ENCODE assay signal across 8 cellular contexts in the genomic region with DNA sequence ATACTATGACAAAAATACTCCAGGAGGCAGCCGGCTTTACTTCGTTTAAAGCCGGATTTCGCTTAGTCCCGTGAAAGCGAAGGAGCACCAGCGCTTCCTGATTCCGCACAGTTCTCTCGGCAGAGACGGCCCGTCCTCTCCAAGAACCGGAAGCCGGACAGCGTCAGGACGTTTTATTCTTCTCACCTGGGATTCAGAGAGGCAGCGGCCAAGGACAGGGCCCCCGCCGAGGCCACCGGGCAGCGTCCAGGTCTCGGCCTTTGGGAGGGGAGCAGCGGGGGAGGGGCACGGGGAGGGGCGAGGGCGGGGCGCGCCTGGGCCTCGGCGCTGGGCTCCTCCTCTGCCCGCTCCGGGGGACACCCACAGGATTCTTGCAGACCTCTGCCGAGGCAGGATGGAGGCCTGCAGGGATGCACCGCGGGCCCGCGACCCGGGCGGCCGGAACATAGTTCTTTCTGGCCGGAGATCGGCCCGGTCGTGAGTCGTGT. TPM values are rescaled to one million over a fixed set of nuclear protein-coding genes. Genes with fewer than 3 reads are reported as not detected.
DNase-seq lines count a peak whose midpoint lies in the region; ATAC-seq and TF ChIP-seq lines count a peak whose summit lies in the region.

No MANE protein-coding gene starts in this region.

- H3K4me1 Mint-ChIP-seq in activated CD8-positive, alpha-beta memory T cell treated with anti-CD3 and anti-CD28 coated beads, Interleukin-2, amount 10 ng/mL, durations not matched to agents 7 days and 5 days: peaks cover 64% of the 10 kb centered on the region
- peaks cover 58% of the 10 kb centered on the region for H3K4me1 Mint-ChIP-seq in endothelial cell (ENCODE audit: unreplicated experiment)

- H3K36me3 Mint-ChIP-seq in activated CD8-positive, alpha-beta memory T cell treated with anti-CD3 and anti-CD28 coated beads, Interleukin-2, amount 10 ng/mL, durations not matched to agents 7 days and 5 days: peaks cover 7% of the 10 kb centered on the region
- peaks cover 11% of the 10 kb centered on the region for H3K36me3 Mint-ChIP-seq in endothelial cell (ENCODE audit: low read depth, unreplicated experiment)

- ATAC-seq in activated CD8-positive, alpha-beta memory T cell treated with anti-CD3 and anti-CD28 coated beads, Interleukin-2, amount 10 ng/mL, durations not matched to agents 7 days and 5 days: peak; percentile 56
- no peak for ATAC-seq in HG03095 (IDR thresholded peaks at IDR 0.05; ENCODE audit: unreplicated experiment)

- no peaks in the 10 kb centered on the region for H3K27me3 Mint-ChIP-seq in activated CD8-positive, alpha-beta memory T cell treated with anti-CD3 and anti-CD28 coated beads, Interleukin-2, amount 10 ng/mL, durations not matched to agents 7 days and 5 days
- H3K27me3 Mint-ChIP-seq in endothelial cell (ENCODE audit: unreplicated experiment): peaks cover 16% of the 10 kb centered on the region

- no peaks in the 10 kb centered on the region for H3K9me3 Mint-ChIP-seq in activated CD8-positive, alpha-beta memory T cell treated with anti-CD3 and anti-CD28 coated beads, Interleukin-2, amount 10 ng/mL, durations not matched to agents 7 days and 5 days (ENCODE audit: low read depth)
- no peaks in the 10 kb centered on the region for H3K9me3 Mint-ChIP-seq in endothelial cell (ENCODE audit: unreplicated experiment)

- H3K4me3 Mint-ChIP-seq in activated CD8-positive, alpha-beta memory T cell treated with anti-CD3 and anti-CD28 coated beads, Interleukin-2, amount 10 ng/mL, durations not matched to agents 7 days and 5 days: peak overlapping the region; percentile 85
- peak overlapping the region; percentile 92 for H3K4me3 Mint-ChIP-seq in endothelial cell (ENCODE audit: unreplicated experiment)

- no peaks in the 10 kb centered on the region for H3K27me3 ChIP-seq in HUES48 (ENCODE audit: control insufficient read depth, insufficient read depth, low read length)
- H3K27me3 ChIP-seq in subcutaneous abdominal adipose tissue (ENCODE audit: control insufficient read depth in 5 of 5, insufficient read depth in 4 of 5, low read length in 5 of 5): no peaks in the 10 kb centered on the region

- H3K4me3 ChIP-seq in AG09309 (ENCODE audit: control insufficient read depth, low read depth, low read length) (peak overlapping the region; percentile 45), HUES48 (ENCODE audit: low read depth, low read length) (peak overlapping the region; percentile 93), subcutaneous abdominal adipose tissue (ENCODE audit: low read depth in 1 of 5, low read length in 5 of 5) (peak overlapping the region; percentile 65 to 77 (median 71))

- TF ChIP-seq CTCF in AG09309 (IDR thresholded peaks at IDR 0.05; ENCODE audit: control insufficient read depth, insufficient read depth, low read depth, low read length, missing control alignments) (no peak), endothelial cell (IDR thresholded peaks at IDR 0.05; ENCODE audit: unreplicated experiment) (no peak)

- H3K27ac ChIP-seq in HUES48 (ENCODE audit: low read depth, low read length): peak overlapping the region; percentile 97
- H3K27ac ChIP-seq in subcutaneous abdominal adipose tissue (ENCODE audit: low read depth, low read length): peak overlapping the region; percentile 78

- peak overlapping the region; percentile 88 for H3K27ac Mint-ChIP-seq in activated CD8-positive, alpha-beta memory T cell treated with anti-CD3 and anti-CD28 coated beads, Interleukin-2, amount 10 ng/mL, durations not matched to agents 7 days and 5 days
- peak overlapping the region; percentile 90 for H3K27ac Mint-ChIP-seq in endothelial cell (ENCODE audit: unreplicated experiment)

- H3K36me3 ChIP-seq in HUES48 (ENCODE audit: control insufficient read depth, insufficient read depth, low read length) (peaks cover 18% of the 10 kb centered on the region), subcutaneous abdominal adipose tissue (ENCODE audit: control insufficient read depth in 5 of 5, insufficient read depth in 5 of 5, low read length in 5 of 5) (peaks cover 0 to 4% (median 2%) of the 10 kb centered on the region in 5 donors)

- no peaks in the 10 kb centered on the region for H3K9me3 ChIP-seq in HUES48 (ENCODE audit: control insufficient read depth, insufficient read depth, low read length)
- no peaks in the 10 kb centered on the region for H3K9me3 ChIP-seq in subcutaneous abdominal adipose tissue (ENCODE audit: control insufficient read depth in 5 of 5, low read length in 5 of 5)

- H3K4me1 ChIP-seq in HUES48 (ENCODE audit: control insufficient read depth, insufficient read depth, low read length) (peaks cover 45% of the 10 kb centered on the region), subcutaneous abdominal adipose tissue (ENCODE audit: control insufficient read depth in 5 of 5, insufficient read depth in 5 of 5, low read length in 5 of 5) (peaks cover 9 to 50% (median 43%) of the 10 kb centered on the region in 5 donors)

- DNase-seq in AG09309 (ENCODE audit: low read depth) (no peak), endothelial cell (ENCODE audit: low spot score) (peak; percentile 80), medulla oblongata (ENCODE audit: extremely low spot score) (peak; percentile 35), DMS153 (lab: John Stamatoyannopoulos, UW) (no peak)
- peak; percentile 74 for DNase-seq in activated CD8-positive, alpha-beta memory T cell treated with anti-CD3 and anti-CD28 coated beads, Interleukin-2, amount 10 ng/mL, durations not matched to agents 7 days and 5 days

- CTCF ChIA-PET in activated CD8-positive, alpha-beta memory T cell treated with anti-CD3 and anti-CD28 coated beads, Interleukin-2, amount 10 ng/mL, durations not matched to agents 7 days and 5 days (lab: Charles Lee): interaction anchor here (1.0 to 18.3 kb wide), 4 partner anchors 7 to 44 kb away, joined by 3 to 268 read pairs (median 28); a partner anchor contains a TSS

- peak overlapping the region; percentile 74 for H3K9ac ChIP-seq in HUES48 (ENCODE audit: low read depth, low read length)
- peak overlapping the region; percentile 44 to 89 (median 82) for H3K9ac ChIP-seq in subcutaneous abdominal adipose tissue (ENCODE audit: low read length in 5 of 5)

RNA-seq across cellular contexts. Expression of a gene that starts 2.8 kb away (rescaled TPM):
- 10 to 100 TPM; 64.6 to 87.0 TPM for total RNA-seq in activated CD8-positive, alpha-beta memory T cell treated with anti-CD3 and anti-CD28 coated beads, Interleukin-2, amount 10 ng/mL, durations not matched to agents 7 days and 5 days
- total RNA-seq in endothelial cell (ENCODE audit: unreplicated experiment): 61.0 TPM

RNA-seq across cellular contexts. Expression of a gene that starts 8.9 kb away (rescaled TPM):
- total RNA-seq in activated CD8-positive, alpha-beta memory T cell treated with anti-CD3 and anti-CD28 coated beads, Interleukin-2, amount 10 ng/mL, durations not matched to agents 7 days and 5 days: 10 to 100 TPM; 29.8 to 36.8 TPM
- 45.0 TPM for total RNA-seq in endothelial cell (ENCODE audit: unreplicated experiment)

RNA-seq across cellular contexts. Expression of a gene that starts 23.4 kb away (rescaled TPM):
- total RNA-seq in activated CD8-positive, alpha-beta memory T cell treated with anti-CD3 and anti-CD28 coated beads, Interleukin-2, amount 10 ng/mL, durations not matched to agents 7 days and 5 days: 10 to 100 TPM; 26.1 to 34.1 TPM
- 7.0 TPM for total RNA-seq in endothelial cell (ENCODE audit: unreplicated experiment)

Comparison
In these comparisons a context has a peak if more than half of its experiments do, and no peak if none do; other contexts are left out.
1. DNase-seq: peak in activated CD8-positive, alpha-beta memory T cell treated with anti-CD3 and anti-CD28 coated beads, Interleukin-2, amount 10 ng/mL, durations not matched to agents 7 days and 5 days (single experiment), endothelial cell (single experiment) and medulla oblongata (single experiment); none in AG09309 (single experiment) and DMS153 (single experiment).
2. Peak in every context shown above with its lines, with median percentiles within 50 percentile points of each other: H3K4me3 ChIP-seq.